ENCODE assay signal across 9 cellular contexts in genomic region chr2:9779572-9780264, GRCh38.
A peak's percentile ranks its signal among the peaks of the same experiment; 100 is the strongest.
DNase-seq lines count a peak whose midpoint lies in the region; ATAC-seq lines count a peak whose summit lies in the region.
"Had no signal": no experiment of that assay in that cellular context is flagged by ENCODE, and none has a peak within 500 bp of the region (broad histone marks: within the 10 kb centered on the region; RNA-seq: fewer than 3 reads in every experiment).

No MANE protein-coding gene starts in this region.

- peaks cover 40% of the 10 kb centered on the region for H3K4me1 Mint-ChIP-seq in activated naive CD8-positive, alpha-beta T cell treated with anti-CD3 and anti-CD28 coated beads, Interleukin-2, amount 10 ng/mL, durations not matched to agents 7 days and 5 days

- H3K27me3 Mint-ChIP-seq in activated naive CD8-positive, alpha-beta T cell treated with anti-CD3 and anti-CD28 coated beads, Interleukin-2, amount 10 ng/mL, durations not matched to agents 7 days and 5 days = peaks cover 2% of the 10 kb centered on the region

- peak overlapping the region; percentile 81 for H3K27ac Mint-ChIP-seq in activated naive CD8-positive, alpha-beta T cell treated with anti-CD3 and anti-CD28 coated beads, Interleukin-2, amount 10 ng/mL, durations not matched to agents 7 days and 5 days
- H3K27ac Mint-ChIP-seq: HFFc6 had no signal

- peak; percentile 61 for DNase-seq in activated naive CD4-positive, alpha-beta T cell treated with Interleukin-2 at 50 U/mL for 16 hours
- no peak for DNase-seq in activated naive CD4-positive, alpha-beta T cell (lab: John Stamatoyannopoulos, UW)
- DNase-seq in T-helper 1 cell (peak in 3 of 5 donors; percentile 27 to 78 (median 36)), AML-193 (lab: John Stamatoyannopoulos, UW) (no peak), SKM-1 (lab: John Stamatoyannopoulos, UW; ENCODE audit: unreplicated experiment) (no peak), G401 (ENCODE audit: low spot score) (no peak)
- DNase-seq in activated naive CD8-positive, alpha-beta T cell treated with anti-CD3 and anti-CD28 coated beads, Interleukin-2, amount 10 ng/mL, durations not matched to agents 7 days and 5 days = peak; percentile 69
- DNase-seq in stimulated activated naive CD4-positive, alpha-beta T cell treated with Interleukin-2 at 50 U/mL for 16 hours (lab: John Stamatoyannopoulos, UW) = peak; percentile 56
- DNase-seq: HFFc6 had no signal

- in situ Hi-C loops in G401 (cut with HindIII; ENCODE audit: low sequenced_read_pairs) = no loop called here

- POLR2A ChIA-PET in activated naive CD8-positive, alpha-beta T cell treated with anti-CD3 and anti-CD28 coated beads, Interleukin-2, amount 10 ng/mL, durations not matched to agents 7 days and 5 days (lab: Charles Lee) = interaction anchor here (1.1 to 1.6 kb wide), 2 partner anchors 20 to 76 kb away, joined by 6 to 8 read pairs; no protein-coding TSS in a partner anchor

- ATAC-seq in activated naive CD8-positive, alpha-beta T cell treated with anti-CD3 and anti-CD28 coated beads, Interleukin-2, amount 10 ng/mL, durations not matched to agents 7 days and 5 days (ENCODE audit: low read depth) = peak; percentile 82

- H3K36me3 Mint-ChIP-seq in activated naive CD8-positive, alpha-beta T cell treated with anti-CD3 and anti-CD28 coated beads, Interleukin-2, amount 10 ng/mL, durations not matched to agents 7 days and 5 days = no peaks in the 10 kb centered on the region

- peak overlapping the region; percentile 79 for H3K4me3 Mint-ChIP-seq in activated naive CD8-positive, alpha-beta T cell treated with anti-CD3 and anti-CD28 coated beads, Interleukin-2, amount 10 ng/mL, durations not matched to agents 7 days and 5 days
- H3K4me3 Mint-ChIP-seq: HFFc6 had no signal

- H3K9me3 Mint-ChIP-seq in activated naive CD8-positive, alpha-beta T cell treated with anti-CD3 and anti-CD28 coated beads, Interleukin-2, amount 10 ng/mL, durations not matched to agents 7 days and 5 days = no peaks in the 10 kb centered on the region
- H3K9me3 Mint-ChIP-seq: HFFc6 had no signal

Comparison
In these comparisons a context has a peak if more than half of its experiments do, and no peak if none do; other contexts are left out.
1. DNase-seq: peak in activated naive CD4-positive, alpha-beta T cell treated with Interleukin-2 at 50 U/mL for 16 hours (single experiment), T-helper 1 cell (3 of 5), activated naive CD8-positive, alpha-beta T cell treated with anti-CD3 and anti-CD28 coated beads, Interleukin-2, amount 10 ng/mL, durations not matched to agents 7 days and 5 days (single experiment) and stimulated activated naive CD4-positive, alpha-beta T cell treated with Interleukin-2 at 50 U/mL for 16 hours (single experiment); none in activated naive CD4-positive, alpha-beta T cell (0 of 4), AML-193 (0 of 2), SKM-1 (single experiment) and G401 (single experiment).